17 cellular contexts compared by ENCODE assay signal in genomic region chr6:163728442-163729126, GRCh38.
"Had no signal": no experiment of that assay in that cellular context is flagged by ENCODE, and none has a peak within 500 bp of the region (broad histone marks: within the 10 kb centered on the region; RNA-seq: fewer than 3 reads in every experiment).

No MANE protein-coding gene starts in this region.

- H3K27ac ChIP-seq: dorsolateral prefrontal cortex, heart left ventricle, ovary, tibial artery had no signal

- H3K27me3 ChIP-seq: dorsolateral prefrontal cortex, heart left ventricle, ovary, tibial artery had no signal

- H3K4me1 ChIP-seq: tibial artery had no signal

- FAIRE-seq: endometrium, frontal cortex, islet of Langerhans had no signal

- ATAC-seq: esophagus mucosa; heart left ventricle; naive thymus-derived CD4-positive, alpha-beta T cell; right cardiac atrium; stimulated activated naive CD8-positive, alpha-beta T cell treated with anti-CD3 and anti-CD28 coated beads, Interleukin-15, Interleukin-2, amounts not matched to agents 100 U/mL and 50 U/mL, for 24 hours had no signal

- H3K9me3 ChIP-seq: heart left ventricle, ovary, tibial artery had no signal

- H3K4me3 ChIP-seq: dorsolateral prefrontal cortex, heart left ventricle, ovary, tibial artery had no signal

- H3K36me3 ChIP-seq: heart left ventricle, ovary, tibial artery had no signal

- DNase-seq: cortex of kidney; effector CD8-positive, alpha-beta T cell; heart left ventricle; hippocampal formation; kidney glomerular epithelial cell; mesendoderm; naive thymus-derived CD4-positive, alpha-beta T cell; nucleus accumbens; ovary; right cardiac atrium; stimulated activated naive CD8-positive, alpha-beta T cell treated with anti-CD3 and anti-CD28 coated beads, Interleukin-15, Interleukin-2, amounts not matched to agents 100 U/mL and 50 U/mL, for 24 hours had no signal
